In the genomic region with DNA sequence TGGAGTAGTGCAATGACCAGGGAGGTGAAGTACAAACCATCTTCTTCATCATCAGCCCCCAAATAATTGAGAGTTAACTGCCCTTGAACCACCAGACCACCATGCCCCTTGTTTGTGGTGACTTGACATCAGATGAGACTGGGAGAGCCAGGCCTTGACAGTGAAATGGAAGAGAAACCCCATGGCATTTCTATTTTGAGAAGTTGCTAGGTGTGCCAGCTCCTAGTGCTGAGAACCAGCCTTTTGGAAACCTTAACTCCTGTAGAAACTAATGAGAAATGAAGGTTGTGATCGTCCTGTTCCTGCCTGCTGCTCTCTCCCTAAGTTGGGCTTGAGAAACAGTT, we compare ENCODE assay signal across 10 cellular contexts. TPM values are rescaled to one million over a fixed set of nuclear protein-coding genes. Genes with fewer than 3 reads are reported as not detected.
A peak's percentile ranks its signal among the peaks of the same experiment; 100 is the strongest.
DNase-seq lines count a peak whose midpoint lies in the region; ATAC-seq and TF ChIP-seq lines count a peak whose summit lies in the region.
"Had no signal": no experiment of that assay in that cellular context is flagged by ENCODE, and none has a peak within 500 bp of the region (broad histone marks: within the 10 kb centered on the region; RNA-seq: fewer than 3 reads in every experiment).

No MANE protein-coding gene starts in this region.

- H3K27ac ChIP-seq in Panc1 (ENCODE audit: low read length) (peak overlapping the region; percentile 46), right atrium auricular region (peak overlapping the region; percentile 42 to 59), gastrocnemius medialis (peak overlapping the region; percentile 94 to 99 (median 98))

- POLR2A ChIA-PET in Panc1 (lab: Charles Lee), result no interaction called here

- H3K9me3 ChIP-seq in Panc1 (ENCODE audit: control insufficient read depth, insufficient read depth, low read depth, low read length), result no peaks in the 10 kb centered on the region
- H3K9me3 ChIP-seq in right atrium auricular region, result no peaks in the 10 kb centered on the region
- no peaks in the 10 kb centered on the region for H3K9me3 ChIP-seq in gastrocnemius medialis
- H3K9me3 ChIP-seq in BE2C, result no peaks in the 10 kb centered on the region

- H3K4me1 ChIP-seq in Panc1 (ENCODE audit: control insufficient read depth, insufficient read depth, low read length), result peaks cover 27% of the 10 kb centered on the region
- peaks cover 0 to 37% of the 10 kb centered on the region in 2 donors for H3K4me1 ChIP-seq in right atrium auricular region
- H3K4me1 ChIP-seq in gastrocnemius medialis, result peaks cover 50 to 52% of the 10 kb centered on the region in 2 donors
- peaks cover 8% of the 10 kb centered on the region for H3K4me1 ChIP-seq in BE2C

- DNase-seq in CD14-positive monocyte (ENCODE audit: low spot score), result no peak
- DNase-seq in Panc1 (ENCODE audit: low read depth, low spot score), result no peak
- DNase-seq in right atrium auricular region (ENCODE audit: low spot score), result no peak
- peak; percentile 31 to 53 for DNase-seq in gastrocnemius medialis
- no peak for DNase-seq in BE2C
- DNase-seq in NCI-H1417 treated with DMSO at 0.1 percent for 48 hours (lab: John Stamatoyannopoulos, UW), result no peak
- DNase-seq in glomerular visceral epithelial cell (ENCODE audit: extremely low spot score), result no peak
- DNase-seq: activated CD4-positive, alpha-beta T cell treated with anti-CD3 and anti-CD28 coated beads for 1 hour; NCI-H2171 treated with DMSO at 0.1 percent for 48 hours had no signal

- H3K27ac Mint-ChIP-seq in CD14-positive monocyte, result peak overlapping the region; percentile 28 to 90 (median 85)

- intact Hi-C loops in CD14-positive monocyte (cut with micrococcal nuclease), result loop anchor here in 1 of 2 donors (5.0 kb wide), 1 partner anchor 58 kb away; the partner anchor contains the start of genes CASKIN2 and TSEN54
- intact Hi-C loops in Panc1 (cut with micrococcal nuclease; ENCODE audit: unreplicated experiment), result no loop called here
- intact Hi-C loops in gastrocnemius medialis (cut with DNase I; ENCODE audit: low total_unique reads), result no loop called here

- CTCF ChIA-PET in Panc1 (lab: Charles Lee), result interaction anchor here (0.6 kb wide), 1 partner anchor 288 kb away, joined by 3 read pairs; no protein-coding TSS in a partner anchor

- no peak overlapping the region for H3K4me3 Mint-ChIP-seq in CD14-positive monocyte

- TF ChIP-seq POLR2A in gastrocnemius medialis (IDR thresholded peaks at IDR 0.05), result no peak

- H3K27me3 ChIP-seq in Panc1 (ENCODE audit: control insufficient read depth, insufficient read depth, low read length) (no peaks in the 10 kb centered on the region), right atrium auricular region (no peaks in the 10 kb centered on the region), gastrocnemius medialis (no peaks in the 10 kb centered on the region), BE2C (no peaks in the 10 kb centered on the region)

- H3K36me3 ChIP-seq in Panc1 (ENCODE audit: control insufficient read depth, insufficient read depth, low read length), result peaks cover 3% of the 10 kb centered on the region; the same call in 1 of the 2 replicates
- H3K36me3 ChIP-seq in right atrium auricular region, result no peaks in the 10 kb centered on the region
- H3K36me3 ChIP-seq in gastrocnemius medialis, result no peaks in the 10 kb centered on the region
- no peaks in the 10 kb centered on the region; the same call in 1 of the 2 replicates for H3K36me3 ChIP-seq in BE2C

- H3K9me3 Mint-ChIP-seq in CD14-positive monocyte, result no peaks in the 10 kb centered on the region

- H3K36me3 Mint-ChIP-seq in CD14-positive monocyte, result peaks cover 3 to 6% of the 10 kb centered on the region in 2 donors

- no TSS peak for BruUV-seq in Panc1 (replicated peaks; lab: Mats Ljungman, UMichigan)

- TF ChIP-seq CTCF in CD14-positive monocyte (IDR thresholded peaks at IDR 0.05), result no peak
- no peak for TF ChIP-seq CTCF in Panc1 (IDR thresholded peaks at IDR 0.05)
- TF ChIP-seq CTCF in right atrium auricular region (IDR thresholded peaks at IDR 0.05), result no peak
- TF ChIP-seq CTCF in gastrocnemius medialis (IDR thresholded peaks at IDR 0.05 in 4 of 5, conservative IDR thresholded peaks at IDR 0.05 in 1 of 5), result no peak
- no peak for TF ChIP-seq CTCF in BE2C (IDR thresholded peaks at IDR 0.05; ENCODE audit: low read depth, low read length)

- no peaks in the 10 kb centered on the region for H3K27me3 Mint-ChIP-seq in CD14-positive monocyte (ENCODE audit: low read depth in 3 of 3)

- H3K4me1 Mint-ChIP-seq in CD14-positive monocyte, result peaks cover 46% of the 10 kb centered on the region

- no peak overlapping the region for H3K4me3 ChIP-seq in Panc1 (ENCODE audit: low read depth in 2 of 2, low read length in 2 of 2)
- H3K4me3 ChIP-seq in right atrium auricular region, result no peak overlapping the region
- peak overlapping the region; percentile 15 to 27 (median 24) for H3K4me3 ChIP-seq in gastrocnemius medialis
- H3K4me3 ChIP-seq in BE2C (ENCODE audit: low read depth, low read length), result no peak overlapping the region

- ATAC-seq in Panc1, result no peak
- ATAC-seq in gastrocnemius medialis, result peak; percentile 50 to 59
- ATAC-seq in HG03565 (IDR thresholded peaks at IDR 0.05; ENCODE audit: unreplicated experiment), result no peak

- in situ Hi-C loops in Panc1 (cut with HindIII; ENCODE audit: low pct_unique_long_range_greater_than_20kb, low sequenced_read_pairs), result no loop called here
- in situ Hi-C loops in gastrocnemius medialis (cut with MboI; ENCODE audit: low sequenced_read_pairs in 4 of 4), result no loop called here

RNA-seq across cellular contexts. Expression of gene TMEM94, which starts 2.8 kb away (rescaled TPM):
- polyA plus RNA-seq in CD14-positive monocyte, result 1 to 10 TPM; 7.2 to 8.4 TPM
- total RNA-seq in Panc1 (2021; ENCODE audit: unreplicated experiment) (129 TPM), right atrium auricular region (10 to 100 TPM; 56.3 to 61.6 TPM), gastrocnemius medialis (10 to 100 TPM; 56.5 to 85.5 (median 60.0) TPM)
- polyA plus RNA-seq in Panc1 (2012; ENCODE audit: insufficient read length), result 156 TPM
- 69.8 TPM for polyA plus RNA-seq in BE2C (2012; ENCODE audit: insufficient read depth, insufficient read length, low read depth)

RNA-seq across cellular contexts. Expression of gene GRB2, which starts 53.7 kb away (rescaled TPM):
- polyA plus RNA-seq in CD14-positive monocyte, result 100 to 1,000 TPM; 262 to 338 TPM
- total RNA-seq in Panc1 (2021; ENCODE audit: unreplicated experiment) (148 TPM), right atrium auricular region (100 to 1,000 TPM in 1 of 2 donors, 10 to 100 TPM in 1; 80.8 to 112 TPM), gastrocnemius medialis (10 to 100 TPM; 41.7 to 88.5 (median 68.8) TPM)
- 94.8 TPM for polyA plus RNA-seq in Panc1 (2012; ENCODE audit: insufficient read length)
- polyA plus RNA-seq in BE2C (2012; ENCODE audit: insufficient read depth, insufficient read length, low read depth), result 86.9 TPM

RNA-seq across cellular contexts. Expression of gene CASKIN2, which starts 56.1 kb away (rescaled TPM):
- polyA plus RNA-seq in CD14-positive monocyte, result not detected
- total RNA-seq in Panc1 (2021; ENCODE audit: unreplicated experiment), result 40.0 TPM
- 20.3 TPM for polyA plus RNA-seq in Panc1 (2012; ENCODE audit: insufficient read length)
- total RNA-seq in right atrium auricular region, result 10 to 100 TPM; 18.3 to 28.7 TPM
- total RNA-seq in gastrocnemius medialis, result 10 to 100 TPM; 11.3 to 24.1 (median 16.8) TPM
- polyA plus RNA-seq in BE2C (2012; ENCODE audit: insufficient read depth, insufficient read length, low read depth), result 28.5 TPM

RNA-seq across cellular contexts. Expression of gene TSEN54, which starts 57.1 kb away (rescaled TPM):
- 10 to 100 TPM; 11.8 to 13.6 TPM for polyA plus RNA-seq in CD14-positive monocyte
- total RNA-seq in Panc1 (2021; ENCODE audit: unreplicated experiment), result 78.7 TPM
- 50.8 TPM for polyA plus RNA-seq in Panc1 (2012; ENCODE audit: insufficient read length)
- total RNA-seq in right atrium auricular region, result 10 to 100 TPM in 1 of 2 donors, 1 to 10 TPM in 1; 9.6 to 13.8 TPM
- total RNA-seq in gastrocnemius medialis, result 10 to 100 TPM; 15.4 to 31.2 (median 17.8) TPM
- 71.6 TPM for polyA plus RNA-seq in BE2C (2012; ENCODE audit: insufficient read depth, insufficient read length, low read depth)

Comparison
In these comparisons a context has a peak if more than half of its experiments do, and no peak if none do; other contexts are left out.
1. DNase-seq: peak in gastrocnemius medialis (2 of 2); none in CD14-positive monocyte (single experiment), Panc1 (single experiment), right atrium auricular region (single experiment), BE2C (single experiment), NCI-H1417 treated with DMSO at 0.1 percent for 48 hours (single experiment) and glomerular visceral epithelial cell (single experiment).
2. ATAC-seq: peak in gastrocnemius medialis (2 of 2); none in Panc1 (single experiment) and HG03565 (single experiment).
3. H3K27ac ChIP-seq: peak in every context shown above with its lines; median percentile 98 in gastrocnemius medialis; 50 in right atrium auricular region; 46 in Panc1.
4. H3K4me3 ChIP-seq: peak in gastrocnemius medialis (4 of 4); none in Panc1 (0 of 2), right atrium auricular region (0 of 2) and BE2C (single experiment).